Comparison of ENCODE assay signal across 8 cellular contexts in genomic region chr6:154410619-154411044, GRCh38. TPM values are rescaled to one million over a fixed set of nuclear protein-coding genes. Genes with fewer than 3 reads are reported as not detected.
A peak's percentile ranks its signal among the peaks of the same experiment; 100 is the strongest.
DNase-seq lines count a peak whose midpoint lies in the region; ATAC-seq and TF ChIP-seq lines count a peak whose summit lies in the region.

No MANE protein-coding gene starts in this region.

- peak overlapping the region; percentile 70 for H3K27ac Mint-ChIP-seq in activated T-helper 2 cell treated with anti-CD3 and anti-CD28 coated beads, Interferon-gamma antibody, Interleukin-2, Interleukin-4, amounts not matched to agents 10 μg/mL and 5 μg/mL and 100 μg/mL, durations not matched to agents 14 hours and 24 hours and 36 hours
- no peak overlapping the region for H3K27ac Mint-ChIP-seq in CD4-positive, alpha-beta memory T cell
- no peak overlapping the region for H3K27ac Mint-ChIP-seq in naive thymus-derived CD4-positive, alpha-beta T cell

- intact Hi-C loops in activated T-helper 2 cell treated with anti-CD3 and anti-CD28 coated beads, Interferon-gamma antibody, Interleukin-2, Interleukin-4, amounts not matched to agents 10 μg/mL and 5 μg/mL and 100 μg/mL, durations not matched to agents 14 hours and 24 hours and 36 hours (cut with micrococcal nuclease) = loop anchor here (1.0 to 5.0 kb wide), 3 partner anchors 37 to 163 kb away; no protein-coding TSS in a partner anchor
- intact Hi-C loops in CD4-positive, alpha-beta memory T cell (cut with micrococcal nuclease) = no loop called here
- intact Hi-C loops in naive thymus-derived CD4-positive, alpha-beta T cell (cut with micrococcal nuclease) = no loop called here

- CTCF ChIA-PET in CD4-positive, alpha-beta memory T cell (lab: Charles Lee; ENCODE audit: partially characterized antibody) = no interaction called here
- CTCF ChIA-PET in naive thymus-derived CD4-positive, alpha-beta T cell (lab: Charles Lee) = no interaction called here

- DNase-seq in GM12865 (ENCODE audit: low read depth) = peak; percentile 24
- peak; percentile 79 for DNase-seq in HK-2 (ENCODE audit: unreplicated experiment)
- DNase-seq in activated T-helper 2 cell treated with anti-CD3 and anti-CD28 coated beads, Interferon-gamma antibody, Interleukin-2, Interleukin-4, amounts not matched to agents 10 μg/mL and 5 μg/mL and 100 μg/mL, durations not matched to agents 14 hours and 24 hours and 36 hours (ENCODE audit: low spot score) = no peak
- peak; percentile 64 for DNase-seq in right atrium auricular region (ENCODE audit: low spot score)
- DNase-seq in CD4-positive, alpha-beta memory T cell = no peak
- no peak for DNase-seq in NOMO-1 (lab: John Stamatoyannopoulos, UW; ENCODE audit: unreplicated experiment in 2 of 2)
- DNase-seq in naive thymus-derived CD4-positive, alpha-beta T cell = no peak

- H3K36me3 ChIP-seq in right atrium auricular region (peaks cover 13% of the 10 kb centered on the region), skeletal muscle tissue (ENCODE audit: control insufficient read depth in 3 of 3, insufficient read depth in 3 of 3, low read length in 3 of 3) (peaks cover 0 to 4% (median 2%) of the 10 kb centered on the region in 3 donors)
- no peaks in the 10 kb centered on the region for H3K36me3 ChIP-seq in CD4-positive, alpha-beta memory T cell (ENCODE audit: insufficient read depth, low read length)
- H3K36me3 ChIP-seq in naive thymus-derived CD4-positive, alpha-beta T cell (ENCODE audit: control insufficient read depth in 2 of 3, insufficient read depth in 3 of 3, low read length in 3 of 3) = no peaks in the 10 kb centered on the region

- H3K27me3 Mint-ChIP-seq in activated T-helper 2 cell treated with anti-CD3 and anti-CD28 coated beads, Interferon-gamma antibody, Interleukin-2, Interleukin-4, amounts not matched to agents 10 μg/mL and 5 μg/mL and 100 μg/mL, durations not matched to agents 14 hours and 24 hours and 36 hours (ENCODE audit: low read depth) = no peaks in the 10 kb centered on the region
- peaks cover 6% of the 10 kb centered on the region in 2 donors for H3K27me3 Mint-ChIP-seq in CD4-positive, alpha-beta memory T cell
- peaks cover 0 to 5% (median 3%) of the 10 kb centered on the region in 5 donors for H3K27me3 Mint-ChIP-seq in naive thymus-derived CD4-positive, alpha-beta T cell

- no peaks in the 10 kb centered on the region for H3K27me3 ChIP-seq in right atrium auricular region
- no peaks in the 10 kb centered on the region for H3K27me3 ChIP-seq in skeletal muscle tissue (ENCODE audit: control insufficient read depth in 3 of 3, insufficient read depth in 3 of 3, low read length in 3 of 3)
- H3K27me3 ChIP-seq in CD4-positive, alpha-beta memory T cell (ENCODE audit: insufficient read depth, low read length) = no peaks in the 10 kb centered on the region
- no peaks in the 10 kb centered on the region for H3K27me3 ChIP-seq in naive thymus-derived CD4-positive, alpha-beta T cell (ENCODE audit: control insufficient read depth in 2 of 2, insufficient read depth in 2 of 2, low read length in 2 of 2)

- peaks cover 18% of the 10 kb centered on the region for H3K4me1 Mint-ChIP-seq in activated T-helper 2 cell treated with anti-CD3 and anti-CD28 coated beads, Interferon-gamma antibody, Interleukin-2, Interleukin-4, amounts not matched to agents 10 μg/mL and 5 μg/mL and 100 μg/mL, durations not matched to agents 14 hours and 24 hours and 36 hours (ENCODE audit: low read depth)
- H3K4me1 Mint-ChIP-seq in CD4-positive, alpha-beta memory T cell = no peaks in the 10 kb centered on the region
- no peaks in the 10 kb centered on the region for H3K4me1 Mint-ChIP-seq in naive thymus-derived CD4-positive, alpha-beta T cell

- H3K27ac ChIP-seq in right atrium auricular region (peak overlapping the region; percentile 72 to 91), skeletal muscle tissue (ENCODE audit: low read depth, low read length) (peak overlapping the region; percentile 82)
- H3K27ac ChIP-seq in CD4-positive, alpha-beta memory T cell (ENCODE audit: low read depth, low read length) = no peak overlapping the region
- H3K27ac ChIP-seq in naive thymus-derived CD4-positive, alpha-beta T cell (ENCODE audit: low read depth, low read length) = no peak overlapping the region

- no peak overlapping the region for H3K4me3 Mint-ChIP-seq in activated T-helper 2 cell treated with anti-CD3 and anti-CD28 coated beads, Interferon-gamma antibody, Interleukin-2, Interleukin-4, amounts not matched to agents 10 μg/mL and 5 μg/mL and 100 μg/mL, durations not matched to agents 14 hours and 24 hours and 36 hours (ENCODE audit: low read depth)
- no peak overlapping the region for H3K4me3 Mint-ChIP-seq in CD4-positive, alpha-beta memory T cell
- no peak overlapping the region for H3K4me3 Mint-ChIP-seq in naive thymus-derived CD4-positive, alpha-beta T cell

- H3K9me3 ChIP-seq in right atrium auricular region (no peaks in the 10 kb centered on the region), skeletal muscle tissue (ENCODE audit: control insufficient read depth in 3 of 3, low read length in 3 of 3) (no peaks in the 10 kb centered on the region)
- no peaks in the 10 kb centered on the region for H3K9me3 ChIP-seq in CD4-positive, alpha-beta memory T cell (ENCODE audit: control insufficient read depth in 1 of 2, low read length in 2 of 2)
- no peaks in the 10 kb centered on the region for H3K9me3 ChIP-seq in naive thymus-derived CD4-positive, alpha-beta T cell (ENCODE audit: control insufficient read depth in 2 of 3, low read length in 3 of 3)

- POLR2A ChIA-PET in CD4-positive, alpha-beta memory T cell (lab: Charles Lee; ENCODE audit: partially characterized antibody) = no interaction called here
- POLR2A ChIA-PET in naive thymus-derived CD4-positive, alpha-beta T cell (lab: Charles Lee) = interaction anchor here (0.6 kb wide), 1 partner anchor 810 kb away, joined by 3 read pairs; no protein-coding TSS in a partner anchor

- no peak for ATAC-seq in naive thymus-derived CD4-positive, alpha-beta T cell

- H3K4me1 ChIP-seq in right atrium auricular region (peaks cover 0 to 36% of the 10 kb centered on the region in 2 donors), skeletal muscle tissue (ENCODE audit: control insufficient read depth in 3 of 3, insufficient read depth in 3 of 3, low read length in 3 of 3) (peaks cover 11 to 16% (median 12%) of the 10 kb centered on the region in 3 donors)
- no peaks in the 10 kb centered on the region for H3K4me1 ChIP-seq in CD4-positive, alpha-beta memory T cell (ENCODE audit: insufficient read depth, low read length)
- H3K4me1 ChIP-seq in naive thymus-derived CD4-positive, alpha-beta T cell (ENCODE audit: control insufficient read depth in 2 of 2, insufficient read depth in 2 of 2, low read length in 2 of 2) = no peaks in the 10 kb centered on the region

- no peaks in the 10 kb centered on the region for H3K9me3 Mint-ChIP-seq in activated T-helper 2 cell treated with anti-CD3 and anti-CD28 coated beads, Interferon-gamma antibody, Interleukin-2, Interleukin-4, amounts not matched to agents 10 μg/mL and 5 μg/mL and 100 μg/mL, durations not matched to agents 14 hours and 24 hours and 36 hours
- no peaks in the 10 kb centered on the region for H3K9me3 Mint-ChIP-seq in CD4-positive, alpha-beta memory T cell
- H3K9me3 Mint-ChIP-seq in naive thymus-derived CD4-positive, alpha-beta T cell = peaks cover 0 to 2% (median 0%) of the 10 kb centered on the region in 11 donors

- TF ChIP-seq CTCF in GM12865 (IDR thresholded peaks at IDR 0.05; ENCODE audit: insufficient read depth, low read depth, low read length, missing control alignments) = no peak
- no peak for TF ChIP-seq CTCF in right atrium auricular region (IDR thresholded peaks at IDR 0.05)

- peak overlapping the region in 2 of 3 donors; percentile 60 to 79 for H3K9ac ChIP-seq in skeletal muscle tissue (ENCODE audit: low read depth in 1 of 3, low read length in 3 of 3)

- H3K4me3 ChIP-seq in GM12865 (ENCODE audit: low read depth, low read length) (no peak overlapping the region), right atrium auricular region (no peak overlapping the region), skeletal muscle tissue (ENCODE audit: low read length in 3 of 3) (peak overlapping the region; percentile 2 to 61 (median 17))
- H3K4me3 ChIP-seq in CD4-positive, alpha-beta memory T cell (ENCODE audit: low read length in 2 of 2) = no peak overlapping the region
- no peak overlapping the region for H3K4me3 ChIP-seq in naive thymus-derived CD4-positive, alpha-beta T cell (ENCODE audit: low read length)

- no peaks in the 10 kb centered on the region for H3K36me3 Mint-ChIP-seq in activated T-helper 2 cell treated with anti-CD3 and anti-CD28 coated beads, Interferon-gamma antibody, Interleukin-2, Interleukin-4, amounts not matched to agents 10 μg/mL and 5 μg/mL and 100 μg/mL, durations not matched to agents 14 hours and 24 hours and 36 hours (ENCODE audit: low read depth)
- H3K36me3 Mint-ChIP-seq in CD4-positive, alpha-beta memory T cell = no peaks in the 10 kb centered on the region
- H3K36me3 Mint-ChIP-seq in naive thymus-derived CD4-positive, alpha-beta T cell = no peaks in the 10 kb centered on the region

RNA-seq across cellular contexts. Expression of gene IPCEF1, which starts 54.0 kb away (rescaled TPM):
- total RNA-seq in activated T-helper 2 cell treated with anti-CD3 and anti-CD28 coated beads, Interferon-gamma antibody, Interleukin-2, Interleukin-4, amounts not matched to agents 10 μg/mL and 5 μg/mL and 100 μg/mL, durations not matched to agents 14 hours and 24 hours and 36 hours = 0.34 and 0.69 TPM in 2 replicates
- total RNA-seq in right atrium auricular region (under 1 TPM; 0.51 to 0.93 TPM), skeletal muscle tissue (2.1 TPM)
- total RNA-seq in CD4-positive, alpha-beta memory T cell = 10 to 100 TPM; 92.5 to 97.7 TPM
- 10 to 100 TPM; 67.7 to 71.8 TPM for polyA plus RNA-seq in CD4-positive, alpha-beta memory T cell
- total RNA-seq in naive thymus-derived CD4-positive, alpha-beta T cell = 100 to 1,000 TPM in 2 of 5 experiments, 10 to 100 TPM in 3; 12.0 to 122 (median 83.0) TPM
- 100 to 1,000 TPM in 1 of 2 donors, 10 to 100 TPM in 1; 99.7 to 113 TPM for polyA plus RNA-seq in naive thymus-derived CD4-positive, alpha-beta T cell

Comparison
In these comparisons a context has a peak if more than half of its experiments do, and no peak if none do; other contexts are left out.
1. DNase-seq: peak in GM12865 (single experiment), HK-2 (single experiment) and right atrium auricular region (single experiment); none in activated T-helper 2 cell treated with anti-CD3 and anti-CD28 coated beads, Interferon-gamma antibody, Interleukin-2, Interleukin-4, amounts not matched to agents 10 μg/mL and 5 μg/mL and 100 μg/mL, durations not matched to agents 14 hours and 24 hours and 36 hours (single experiment), CD4-positive, alpha-beta memory T cell (0 of 5), NOMO-1 (0 of 2) and naive thymus-derived CD4-positive, alpha-beta T cell (0 of 9).
2. H3K4me3 ChIP-seq: peak in skeletal muscle tissue (3 of 3); none in GM12865 (single experiment), right atrium auricular region (0 of 2), CD4-positive, alpha-beta memory T cell (0 of 2) and naive thymus-derived CD4-positive, alpha-beta T cell (single experiment).
3. H3K27ac ChIP-seq: peak in right atrium auricular region (2 of 2) and skeletal muscle tissue (single experiment); none in CD4-positive, alpha-beta memory T cell (single experiment) and naive thymus-derived CD4-positive, alpha-beta T cell (single experiment).